Comparison of ENCODE assay signal across 1 cellular context in genomic region chr9:72353455-72354116, GRCh38.
A peak's percentile ranks its signal among the peaks of the same experiment; 100 is the strongest.
TF ChIP-seq lines count a peak whose summit lies in the region.

No MANE protein-coding gene starts in this region.

TF ChIP-seq in K562, 482 proteins besides CTCF, POLR2A, EP300 and RAD21:
- TF ChIP-seq NFATC3 (IDR thresholded peaks at IDR 0.05) (no peak), POLR2AphosphoS2 (IDR thresholded peaks at IDR 0.05; ENCODE audit: low read length) (0 out of 2 replicates have a peak, but pooled peaks have one; percentile 7), ZNF133 (CRISPR knock-in tag; IDR thresholded peaks at IDR 0.05) (no peak), ELF2 (CRISPR knock-in tag; IDR thresholded peaks at IDR 0.05) (no peak), KDM2B (CRISPR knock-in tag; IDR thresholded peaks at IDR 0.05) (no peak), ZFP91 (CRISPR knock-in tag; IDR thresholded peaks at IDR 0.05) (no peak), ESRRB (CRISPR knock-in tag; IDR thresholded peaks at IDR 0.05; ENCODE audit: borderline replicate concordance) (no peak), SUPT5H (IDR thresholded peaks at IDR 0.05) (0 out of 2 replicates have a peak, but pooled peaks have one; percentile 47), POLR2G (IDR thresholded peaks at IDR 0.05; ENCODE audit: low read depth, low read length) (0 out of 2 replicates have a peak, but pooled peaks have one; percentile 15)
